ENCODE assay signal across 28 cellular contexts in the genomic region with DNA sequence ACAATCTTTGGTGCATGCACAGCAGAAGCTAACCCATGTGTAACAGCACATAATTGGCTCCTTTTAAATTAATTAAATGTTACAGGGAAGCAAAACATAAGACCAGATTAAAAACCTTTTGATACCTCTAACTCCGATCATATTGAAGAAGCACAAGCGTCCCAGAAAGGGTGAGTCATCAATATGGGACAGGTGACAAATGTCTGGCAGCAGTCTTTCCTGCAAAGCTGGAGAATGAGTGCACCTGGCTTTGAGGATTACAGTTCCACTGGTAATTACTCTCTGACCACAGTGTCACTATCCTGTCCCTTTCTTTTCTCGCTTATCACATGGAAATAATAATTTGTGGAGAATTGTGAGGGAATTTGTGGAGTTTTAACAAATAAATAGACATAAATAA.
DNase-seq lines count a peak whose midpoint lies in the region; ATAC-seq, FAIRE-seq and TF ChIP-seq lines count a peak whose summit lies in the region.
"Had no signal": no experiment of that assay in that cellular context is flagged by ENCODE, and none has a peak within 500 bp of the region (broad histone marks: within the 10 kb centered on the region; RNA-seq: fewer than 3 reads in every experiment).

No MANE protein-coding gene starts in this region.

- no peaks in the 10 kb centered on the region for H3K36me3 ChIP-seq in tibial artery
- H3K36me3 ChIP-seq: gastroesophageal sphincter, upper lobe of left lung had no signal

- WGBS in A549 (ENCODE audit: missing lambda C conversion rate) = 14% methylated on average over 3 of the region's 3 CpGs

- H3K9me3 ChIP-seq in A549 = peaks cover 5% of the 10 kb centered on the region; the same call in 1 of the 3 replicates
- no peaks in the 10 kb centered on the region for H3K9me3 ChIP-seq in tibial artery
- H3K9me3 ChIP-seq: gastroesophageal sphincter, upper lobe of left lung had no signal

- no peak overlapping the region for H3K4me2 ChIP-seq in A549
- H3K4me2 ChIP-seq: KMS-11 had no signal

- CTCF ChIA-PET in A549 (lab: Yijun Ruan, JAX) = no interaction called here

- TF ChIP-seq POLR2A in A549 (IDR thresholded peaks at IDR 0.05; ENCODE audit: low read length) = no peak

- no peak for DNase-seq in A549 (ENCODE audit: low read depth in 1 of 2, low spot score in 1 of 2)
- DNase-seq in Caki2 (ENCODE audit: low read depth) = peak; percentile 18
- DNase-seq in NCI-H2107 treated with DMSO at 0.1 percent for 48 hours (lab: John Stamatoyannopoulos, UW; ENCODE audit: unreplicated experiment) = peak; percentile 85
- peak; percentile 24 to 61 for DNase-seq in SHP77 (lab: John Stamatoyannopoulos, UW)
- DNase-seq in SW 1271 (lab: John Stamatoyannopoulos, UW) = no peak
- no peak for DNase-seq in DMS 273 (lab: John Stamatoyannopoulos, UW; ENCODE audit: unreplicated experiment)
- DNase-seq in tibial artery = no peak
- DNase-seq: activated CD4-positive, alpha-beta T cell treated with anti-CD3 and anti-CD28 coated beads, Interleukin-2, amount 50 U/mL, for 1 hour; activated CD4-positive, CD25-positive, alpha-beta regulatory T cell; activated effector memory CD4-positive, alpha-beta T cell treated with anti-CD3 and anti-CD28 coated beads, Interleukin-2, amount 50 U/mL, for 16 hours; activated naive CD8-positive, alpha-beta T cell treated with anti-CD3 and anti-CD28 coated beads for 36 hours; activated T-cell treated with anti-CD3 and anti-CD28 coated beads, Interleukin-2, amount 50 U/mL, for 1 hour; aorta; C1 segment of cervical spinal cord; COR-L47; hippocampal formation; MM.1S; NCI-H1694; nephron progenitor cell; stimulated activated CD4-positive, alpha-beta T cell treated with anti-CD3 and anti-CD28 coated beads, Interleukin-15, amount 100 ng/mL, for 24 hours; stimulated activated CD4-positive, alpha-beta T cell treated with anti-CD3 and anti-CD28 coated beads, Interleukin-4, amount 100 ng/mL, for 4 hours; T-helper 1 cell; upper lobe of left lung had no signal

- in situ Hi-C loops in Caki2 (cut with HindIII; ENCODE audit: low pct_unique_long_range_greater_than_20kb, low sequenced_read_pairs) = no loop called here

- no peak for FAIRE-seq in A549 (lab: Jason Lieb, UNC)
- FAIRE-seq: bronchial epithelial cell, colon had no signal

- no peak overlapping the region for H3K4me3 ChIP-seq in A549
- no peak overlapping the region for H3K4me3 ChIP-seq in tibial artery
- H3K4me3 ChIP-seq: gastroesophageal sphincter, upper lobe of left lung had no signal

- no peak for TF ChIP-seq RAD21 in A549 (conservative IDR thresholded peaks at IDR 0.05 in 1 of 2, IDR thresholded peaks at IDR 0.05 in 1 of 2)

- POLR2A ChIA-PET in A549 (lab: Yijun Ruan, JAX) = no interaction called here

- H3K27ac ChIP-seq in A549 = no peak overlapping the region
- no peak overlapping the region for H3K27ac ChIP-seq in tibial artery
- H3K27ac ChIP-seq: gastroesophageal sphincter, KMS-11, upper lobe of left lung had no signal

- H3K4me1 ChIP-seq in A549 (no peaks in the 10 kb centered on the region), tibial artery (no peaks in the 10 kb centered on the region)
- H3K4me1 ChIP-seq: gastroesophageal sphincter, upper lobe of left lung had no signal

- TF ChIP-seq CTCF in A549 (IDR thresholded peaks at IDR 0.05) (no peak), tibial artery (IDR thresholded peaks at IDR 0.05) (no peak)

- H3K27me3 ChIP-seq in tibial artery = no peaks in the 10 kb centered on the region
- H3K27me3 ChIP-seq: gastroesophageal sphincter, upper lobe of left lung had no signal

- no peak for TF ChIP-seq EP300 in A549 (IDR thresholded peaks at IDR 0.05)

- intact Hi-C loops in tibial artery (cut with DNase I; ENCODE audit: low total_unique reads) = no loop called here

- ATAC-seq in A549 = no peak
- ATAC-seq: gastroesophageal sphincter, HCT116 had no signal

TF ChIP-seq in A549, 52 proteins besides CTCF, POLR2A, EP300 and RAD21:
- TF ChIP-seq FOSL2 (IDR thresholded peaks at IDR 0.05) (no peak), FOSL2 (CRISPR knock-in tag; IDR thresholded peaks at IDR 0.05) (peak; percentile 35; the same call in 1 of the 2 replicates), MAZ (IDR thresholded peaks at IDR 0.05; ENCODE audit: borderline replicate concordance, low read depth, low read length) (no peak)
TF ChIP-seq in A549: peak in this region for 1.

Comparison
In these comparisons a context has a peak if more than half of its experiments do, and no peak if none do; other contexts are left out.
1. DNase-seq: peak in Caki2 (single experiment), NCI-H2107 treated with DMSO at 0.1 percent for 48 hours (single experiment) and SHP77 (2 of 2); none in A549 (0 of 2), SW 1271 (0 of 2), DMS 273 (single experiment) and tibial artery (0 of 2).